ENCODE assay signal across 8 cellular contexts in the genomic region with DNA sequence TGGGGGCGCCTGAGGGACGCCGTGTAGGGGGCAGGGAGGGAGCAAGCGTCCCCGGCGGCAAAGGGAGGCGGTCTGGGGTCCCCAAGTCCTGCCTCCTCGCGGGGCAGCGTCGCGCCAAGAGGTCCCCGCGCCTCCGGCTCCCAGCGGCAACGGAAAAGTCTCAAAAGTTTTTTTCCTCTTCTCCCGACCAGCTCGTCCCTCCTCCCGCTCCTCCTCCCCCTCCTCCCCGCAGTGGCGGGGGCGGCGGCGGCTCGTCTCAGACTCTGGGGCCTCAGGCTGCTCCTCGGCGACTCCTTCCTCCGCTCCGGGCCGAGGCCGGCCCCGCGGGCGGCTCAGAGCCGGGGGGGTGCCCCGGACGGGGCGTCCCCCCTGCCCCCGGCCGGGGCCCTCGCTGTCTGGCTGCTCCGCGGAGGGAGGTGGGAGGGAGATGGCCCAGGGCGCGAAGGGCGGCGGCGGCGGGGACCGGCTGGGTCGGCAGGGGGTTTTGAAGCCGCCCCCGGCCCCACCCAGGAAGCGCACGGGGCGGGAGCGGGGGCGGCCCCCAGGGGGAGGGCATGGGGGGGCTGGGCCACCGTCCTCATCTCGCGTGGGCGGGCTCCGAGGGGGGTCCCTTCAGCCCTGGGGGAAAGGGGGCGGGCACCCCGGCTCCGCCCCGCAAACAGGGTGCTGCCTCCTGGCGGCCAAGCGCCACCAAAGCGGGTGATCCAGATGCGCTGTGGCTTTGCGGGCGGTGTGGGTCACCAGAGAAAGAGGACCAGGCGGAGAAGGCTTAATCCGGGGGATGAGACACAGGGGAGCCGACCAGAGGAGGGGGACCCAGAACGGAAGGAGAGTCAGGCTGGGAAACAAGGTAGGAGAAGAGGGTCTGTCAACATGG. TPM values are rescaled to one million over a fixed set of nuclear protein-coding genes. Genes with fewer than 3 reads are reported as not detected.
DNase-seq lines count a peak whose midpoint lies in the region; ATAC-seq, FAIRE-seq and TF ChIP-seq lines count a peak whose summit lies in the region.

TSS of gene TGFB1 (minus strand) at position 457 of the 877 bp plus-strand sequence. CDS start 878 bp downstream, outside the sequence.

- H3K27me3 ChIP-seq in HepG2 (ENCODE audit: control insufficient read depth in 1 of 2, insufficient read depth in 2 of 2, low read length in 2 of 2): no peaks in the 10 kb centered on the region; a peak in 2 of 5 replicates

- POLR2A ChIA-PET in HepG2 (lab: Yijun Ruan, JAX): interaction anchor here (1.2 to 3.1 kb wide), 7 partner anchors 10 to 90 kb away, joined by 3 to 73 read pairs (median 14); partner anchors contain the start of genes B3GNT8, B9D2, CCDC97 and DMAC2

- no peaks in the 10 kb centered on the region for H3K27me3 Mint-ChIP-seq in dendritic cell treated with granulocyte-macrophage colony-stimulating factor and Interleukin-4, amounts not matched to agents 40 ng/mL and 50 ng/mL, for 4 days

- TF ChIP-seq RAD21 in HepG2 (CRISPR knock-in tag; IDR thresholded peaks at IDR 0.05): peak; percentile 29; the same call in 1 of the 2 replicates

- FAIRE-seq in HepG2 (lab: Jason Lieb, UNC): no peak

- H3K27ac Mint-ChIP-seq in dendritic cell treated with granulocyte-macrophage colony-stimulating factor and Interleukin-4, amounts not matched to agents 40 ng/mL and 50 ng/mL, for 4 days: peak within 1 kb of the TSS; percentile 88

- peaks cover 32% of the 10 kb centered on the region for H3K4me1 ChIP-seq in HepG2 (ENCODE audit: insufficient read depth, low read length)

- WGBS in HepG2 (ENCODE audit: low lambda C conversion rate): under 1% methylated on average over 17 of the region's 78 CpGs

- no peak within 1 kb of the TSS for H2AFZ ChIP-seq in HepG2 (ENCODE audit: low read length)

- in situ Hi-C loops in HepG2 (cut with HindIII; ENCODE audit: extremely low pct_ligation_motif_present, low pct_unique_long_range_greater_than_20kb): loop anchor here (5.0 kb wide), 1 partner anchor 41 kb away; the partner anchor contains the start of gene CCDC97

- peaks cover 68% of the 10 kb centered on the region for H3K4me1 Mint-ChIP-seq in dendritic cell treated with granulocyte-macrophage colony-stimulating factor and Interleukin-4, amounts not matched to agents 40 ng/mL and 50 ng/mL, for 4 days (ENCODE audit: low read depth)

- CTCF ChIA-PET in HepG2 (lab: Yijun Ruan, JAX; ENCODE audit: low intra/inter-chr PET ratio, low total read pairs): interaction anchor here (2.3 kb wide), 1 partner anchor 32 kb away, joined by 12 read pairs; no protein-coding TSS in a partner anchor

- ATAC-seq in HG02678 (IDR thresholded peaks at IDR 0.05; ENCODE audit: unreplicated experiment) (peak; percentile 47), HepG2 (peak; percentile 69)

- H3K79me2 ChIP-seq in HepG2 (ENCODE audit: insufficient read depth, low read length): peaks cover 29% of the 10 kb centered on the region

- H3K4me3 ChIP-seq in HepG2 (replicated peaks in 1 of 3; ENCODE audit: insufficient read depth in 1 of 3, low read depth in 2 of 3, low read length in 3 of 3): peak within 1 kb of the TSS; percentile 90 to 95 (median 95)

- peak in 1 of 2 experiments; percentile 61; a peak in 1 of 4 replicates for TF ChIP-seq POLR2A in HepG2 (IDR thresholded peaks at IDR 0.05; ENCODE audit: insufficient read depth in 1 of 2, low read depth in 2 of 2, low read length in 2 of 2)

- DNase-seq in NCI-H510A treated with DMSO at 0.1 percent for 48 hours (lab: John Stamatoyannopoulos, UW) (peak; percentile 52), HepG2 (ENCODE audit: low spot score) (peak; percentile 70), NCI-H1092 (lab: John Stamatoyannopoulos, UW) (no peak)
- peak; percentile 95 for DNase-seq in activated CD4-positive, alpha-beta T cell treated with anti-CD3 and anti-CD28 coated beads, Interleukin-2, amount 50 U/mL, for 1 hour
- peak; percentile 96 for DNase-seq in stimulated activated CD4-positive, alpha-beta T cell treated with anti-CD3 and anti-CD28 coated beads, Interleukin-2, amount 100 ng/mL, for 4 hours (ENCODE audit: low read depth)

- intact Hi-C loops in dendritic cell treated with granulocyte-macrophage colony-stimulating factor and Interleukin-4, amounts not matched to agents 40 ng/mL and 50 ng/mL, for 4 days (cut with micrococcal nuclease): loop anchor here (1.0 to 10.0 kb wide), 3 partner anchors 24 to 71 kb away; partner anchors contain the start of genes B3GNT8 and CCDC97
- intact Hi-C loops in HepG2 (cut with micrococcal nuclease; ENCODE audit: unreplicated experiment): loop anchor here (2.0 kb wide), 1 partner anchor 29 kb away; no protein-coding TSS in a partner anchor

- TSS peak; percentile 86 for BruUV-seq in HepG2 (replicated peaks; lab: Mats Ljungman, UMichigan)

- H3K9me3 Mint-ChIP-seq in dendritic cell treated with granulocyte-macrophage colony-stimulating factor and Interleukin-4, amounts not matched to agents 40 ng/mL and 50 ng/mL, for 4 days: no peaks in the 10 kb centered on the region

- TF ChIP-seq CTCF in GM12873 (IDR thresholded peaks at IDR 0.05; ENCODE audit: insufficient read depth, low read depth, low read length, missing control alignments): peak; percentile 88
- TF ChIP-seq CTCF in HepG2 (CRISPR knock-in tag; IDR thresholded peaks at IDR 0.05): peak; percentile 93

- H3K9me3 ChIP-seq in HepG2 (ENCODE audit: low read length): no peaks in the 10 kb centered on the region

- peaks cover 12% of the 10 kb centered on the region; the same call in 1 of the 2 replicates for H4K20me1 ChIP-seq in HepG2 (ENCODE audit: insufficient read depth, low read length)

- peaks cover 3 to 6% of the 10 kb centered on the region in 2 experiments; a peak in 2 of 5 replicates for H3K36me3 ChIP-seq in HepG2 (replicated peaks in 1 of 2; ENCODE audit: control insufficient read depth in 1 of 2, insufficient read depth in 2 of 2, low read length in 2 of 2)

- TF ChIP-seq EP300 in HepG2 (IDR thresholded peaks at IDR 0.05; ENCODE audit: low read depth in 2 of 2, low read length in 2 of 2): no peak
- no peak for TF ChIP-seq EP300 in HepG2 (CRISPR knock-in tag; IDR thresholded peaks at IDR 0.05; ENCODE audit: borderline replicate concordance)

- H3K36me3 Mint-ChIP-seq in dendritic cell treated with granulocyte-macrophage colony-stimulating factor and Interleukin-4, amounts not matched to agents 40 ng/mL and 50 ng/mL, for 4 days (ENCODE audit: low read depth): peaks cover 65% of the 10 kb centered on the region

- H3K27ac ChIP-seq in HepG2 (ENCODE audit: extremely low read length, insufficient read depth, low read length): peak within 1 kb of the TSS; percentile 60

- peak within 1 kb of the TSS; percentile 82 for H3K9ac ChIP-seq in HepG2 (ENCODE audit: insufficient read depth, low read depth, low read length)

- H3K4me2 ChIP-seq in HepG2 (ENCODE audit: low read depth, low read length): peak within 1 kb of the TSS; percentile 80

- H3K4me3 Mint-ChIP-seq in dendritic cell treated with granulocyte-macrophage colony-stimulating factor and Interleukin-4, amounts not matched to agents 40 ng/mL and 50 ng/mL, for 4 days: peak within 1 kb of the TSS; percentile 100

TF ChIP-seq in HepG2, 621 proteins besides CTCF, POLR2A, EP300 and RAD21 (continues in another document):
- 0 out of 2 replicates have a peak, but pooled peaks have one; percentile 39 for TF ChIP-seq ZFX (CRISPR knock-in tag; IDR thresholded peaks at IDR 0.05; ENCODE audit: low read depth)
- TF ChIP-seq GATAD2A (CRISPR knock-in tag; IDR thresholded peaks at IDR 0.05): peak; percentile 72
- TF ChIP-seq, protein P1, sequence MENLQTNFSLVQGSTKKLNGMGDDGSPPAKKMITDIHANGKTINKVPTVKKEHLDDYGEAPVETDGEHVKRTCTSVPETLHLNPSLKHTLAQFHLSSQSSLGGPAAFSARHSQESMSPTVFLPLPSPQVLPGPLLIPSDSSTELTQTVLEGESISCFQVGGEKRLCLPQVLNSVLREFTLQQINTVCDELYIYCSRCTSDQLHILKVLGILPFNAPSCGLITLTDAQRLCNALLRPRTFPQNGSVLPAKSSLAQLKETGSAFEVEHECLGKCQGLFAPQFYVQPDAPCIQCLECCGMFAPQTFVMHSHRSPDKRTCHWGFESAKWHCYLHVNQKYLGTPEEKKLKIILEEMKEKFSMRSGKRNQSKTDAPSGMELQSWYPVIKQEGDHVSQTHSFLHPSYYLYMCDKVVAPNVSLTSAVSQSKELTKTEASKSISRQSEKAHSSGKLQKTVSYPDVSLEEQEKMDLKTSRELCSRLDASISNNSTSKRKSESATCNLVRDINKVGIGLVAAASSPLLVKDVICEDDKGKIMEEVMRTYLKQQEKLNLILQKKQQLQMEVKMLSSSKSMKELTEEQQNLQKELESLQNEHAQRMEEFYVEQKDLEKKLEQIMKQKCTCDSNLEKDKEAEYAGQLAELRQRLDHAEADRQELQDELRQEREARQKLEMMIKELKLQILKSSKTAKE (CRISPR knock-in tag; IDR thresholded peaks at IDR 0.05; ENCODE audit: borderline replicate concordance): 0 out of 2 replicates have a peak, but pooled peaks have one; percentile 13
- peak; percentile 34; the same call in 1 of the 2 replicates for TF ChIP-seq TCF7 (IDR thresholded peaks at IDR 0.05; ENCODE audit: low read depth)
- TF ChIP-seq NR2F6 (IDR thresholded peaks at IDR 0.05): no peak
- peak; percentile 50; the same call in 1 of the 2 replicates for TF ChIP-seq NR2F6 (CRISPR knock-in tag; IDR thresholded peaks at IDR 0.05)

RNA-seq across cellular contexts. Expression of gene TGFB1, which starts in this region (rescaled TPM):
- total RNA-seq in HepG2 (2016; rRNA removed; fragmentation: Illumina TruSeq; extraction: Trizol): 2.7 and 4.1 TPM in 2 replicates
- 6.2 and 9.0 TPM in 2 replicates for total RNA-seq in HepG2 (2016; cell fraction: cytosol; rRNA removed; fragmentation: Illumina TruSeq; extraction: Trizol; ENCODE audit: low read depth)
- 2.2 and 3.6 TPM in 2 replicates for total RNA-seq in HepG2 (2016; cell fraction: insoluble cytoplasmic fraction; rRNA removed; fragmentation: Illumina TruSeq; extraction: Trizol)
- 12.7 and 14.7 TPM in 2 replicates for total RNA-seq in HepG2 (2016; cell fraction: membrane; rRNA removed; fragmentation: Illumina TruSeq; extraction: Trizol)
- 3.0 and 7.5 TPM in 2 replicates for total RNA-seq in HepG2 (2016; cell fraction: nucleus; rRNA removed; fragmentation: Illumina TruSeq; extraction: Trizol)
- 5.4 and 6.2 TPM in 2 replicates for polyA plus RNA-seq in HepG2 (2011; rRNA removed)
- polyA plus RNA-seq in HepG2 (2011; cell fraction: cytosol; rRNA removed): 4.9 and 6.6 TPM in 2 replicates
- 24.0 and 30.3 TPM in 2 replicates for polyA plus RNA-seq in HepG2 (2011; cell fraction: nucleus; rRNA removed)
- 27.5 and 39.6 TPM in 2 replicates for polyA plus RNA-seq in HepG2 (2012)
- polyA plus RNA-seq in HepG2 (2016; cell fraction: cytosol; fragmentation: Illumina TruSeq; extraction: Trizol; ENCODE audit: low read depth): 35.9 and 36.5 TPM in 2 replicates
- 13.3 and 16.4 TPM in 2 replicates for polyA plus RNA-seq in HepG2 (2016; cell fraction: insoluble cytoplasmic fraction; fragmentation: Illumina TruSeq; extraction: Trizol; ENCODE audit: low read depth)
- polyA plus RNA-seq in HepG2 (2016; cell fraction: membrane; fragmentation: Illumina TruSeq; extraction: Trizol; ENCODE audit: low read depth): 49.5 and 52.5 TPM in 2 replicates
- 30.3 and 32.9 TPM in 2 replicates for polyA plus RNA-seq in HepG2 (2016; cell fraction: nucleus; fragmentation: Illumina TruSeq; extraction: Trizol; ENCODE audit: insufficient read depth, low read depth)
- polyA minus RNA-seq in HepG2 (2011; rRNA and poly(A)+ RNA removed; ENCODE audit: low replicate concordance): 5.5 and 10.7 TPM in 2 replicates
- 17.6 and 20.2 TPM in 2 replicates for polyA minus RNA-seq in HepG2 (2011; cell fraction: cytosol; rRNA and poly(A)+ RNA removed)
- polyA minus RNA-seq in HepG2 (2011; cell fraction: nucleus; rRNA and poly(A)+ RNA removed): 6.1 and 7.5 TPM in 2 replicates
